In genomic region chr17:740240-741055, GRCh38 we compare ENCODE assay signal across 10 cellular contexts. TPM values are rescaled to one million over a fixed set of nuclear protein-coding genes. Genes with fewer than 3 reads are reported as not detected.
DNase-seq lines count a peak whose midpoint lies in the region; ATAC-seq, FAIRE-seq and TF ChIP-seq lines count a peak whose summit lies in the region.
"Had no signal": no experiment of that assay in that cellular context is flagged by ENCODE, and none has a peak within 500 bp of the region (broad histone marks: within the 10 kb centered on the region; RNA-seq: fewer than 3 reads in every experiment).

No MANE protein-coding gene starts in this region.

- peak; percentile 63 for ATAC-seq in GM18505 (IDR thresholded peaks at IDR 0.05; ENCODE audit: unreplicated experiment)
- ATAC-seq in HG02623 (IDR thresholded peaks at IDR 0.05; ENCODE audit: unreplicated experiment): peak; percentile 76
- ATAC-seq in left colon: peak; percentile 24
- ATAC-seq: HCT116 had no signal

- no peak for TF ChIP-seq POLR2A in GM18505 (IDR thresholded peaks at IDR 0.05; ENCODE audit: borderline replicate concordance, extremely low read depth, insufficient read depth, insufficient read length)

- TF ChIP-seq CTCF in D721Med (IDR thresholded peaks at IDR 0.05; ENCODE audit: insufficient read depth, missing control alignments): no peak

- in situ Hi-C loops in G401 (cut with HindIII; ENCODE audit: low sequenced_read_pairs): no loop called here

- DNase-seq in left colon: no peak
- no peak for DNase-seq in D341Med (ENCODE audit: low spot score)
- no peak for DNase-seq in G401 (ENCODE audit: low spot score)
- DNase-seq in D721Med (ENCODE audit: insufficient read length, low spot score): no peak
- DNase-seq in cerebellar nuclear complex (lab: John Stamatoyannopoulos, UW): no peak
- DNase-seq: left cardiac atrium had no signal

- intact Hi-C loops in left colon (cut with DNase I, micrococcal nuclease): no loop called here

- no peak for FAIRE-seq in D721Med (lab: Jason Lieb, UNC)

TF ChIP-seq in PFSK-1, 5 proteins besides CTCF, POLR2A, EP300 and RAD21:
- TF ChIP-seq REST (IDR thresholded peaks at IDR 0.05; ENCODE audit: insufficient read depth in 1 of 2, low read depth in 2 of 2, low read length in 2 of 2) (no peak), SIN3A (IDR thresholded peaks at IDR 0.05; ENCODE audit: borderline replicate concordance, insufficient read depth, low read length) (peak; percentile 86; the same call in 1 of the 2 replicates), FOXP2 (optimal IDR thresholded peaks at IDR 0.05; ENCODE audit: borderline replicate concordance, extremely low read depth, extremely low read length, insufficient read depth) (peak; percentile 34), TAF1 (IDR thresholded peaks at IDR 0.05; ENCODE audit: borderline replicate concordance, insufficient read depth, low read length) (0 out of 2 replicates have a peak, but pooled peaks have one; percentile 26), POLR2AphosphoS5 (IDR thresholded peaks at IDR 0.05; ENCODE audit: low read depth, low read length) (peak; percentile 65)
TF ChIP-seq in PFSK-1: peak in this region for 4.

RNA-seq across cellular contexts. Expression of gene TLCD3A, which starts 8.1 kb away (rescaled TPM):
- polyA plus RNA-seq in PFSK-1 (2012; ENCODE audit: insufficient read length, low read depth): 106 TPM
- total RNA-seq in left colon: 10 to 100 TPM; 11.3 to 15.1 TPM
- total RNA-seq in G401 (2014; rRNA removed; shearing (Covaris generic)): 39.4 and 42.0 TPM in 2 replicates

RNA-seq across cellular contexts. Expression of gene GEMIN4, which starts 11.6 kb away (rescaled TPM):
- polyA plus RNA-seq in PFSK-1 (2012; ENCODE audit: insufficient read length, low read depth): 36.2 TPM
- 10 to 100 TPM; 12.4 to 15.2 TPM for total RNA-seq in left colon
- 36.1 and 39.9 TPM in 2 replicates for total RNA-seq in G401 (2014; rRNA removed; shearing (Covaris generic))

RNA-seq across cellular contexts. Expression of gene VPS53, which starts 25.8 kb away (rescaled TPM):
- polyA plus RNA-seq in PFSK-1 (2012; ENCODE audit: insufficient read length, low read depth): 45.7 TPM
- 10 to 100 TPM; 75.0 to 87.3 TPM for total RNA-seq in left colon
- 17.3 and 32.6 TPM in 2 replicates for total RNA-seq in G401 (2014; rRNA removed; shearing (Covaris generic))

RNA-seq across cellular contexts. Expression of gene GLOD4, which starts 41.6 kb away (rescaled TPM):
- polyA plus RNA-seq in PFSK-1 (2012; ENCODE audit: insufficient read length, low read depth): 80.3 TPM
- total RNA-seq in left colon: 10 to 100 TPM; 80.8 to 99.0 TPM
- 87.4 and 182 TPM in 2 replicates for total RNA-seq in G401 (2014; rRNA removed; shearing (Covaris generic))

RNA-seq across cellular contexts. Expression of gene MRM3, which starts 41.7 kb away (rescaled TPM):
- 51.0 TPM for polyA plus RNA-seq in PFSK-1 (2012; ENCODE audit: insufficient read length, low read depth)
- total RNA-seq in left colon: 10 to 100 TPM; 11.4 to 13.3 TPM
- 54.1 and 71.0 TPM in 2 replicates for total RNA-seq in G401 (2014; rRNA removed; shearing (Covaris generic))

Comparison
In these comparisons a context has a peak if more than half of its experiments do, and no peak if none do; other contexts are left out.
1. ATAC-seq: peak in every context shown above with its lines; median percentile 76 in HG02623; 63 in GM18505; 24 in left colon.